Comparison of ENCODE assay signal across 8 cellular contexts in genomic region chr1:166570954-166571353, GRCh38.
"Had no signal": no experiment of that assay in that cellular context is flagged by ENCODE, and none has a peak within 500 bp of the region (broad histone marks: within the 10 kb centered on the region; RNA-seq: fewer than 3 reads in every experiment).

No MANE protein-coding gene starts in this region.

- FAIRE-seq: G401.6, GM12878, GM12891, GM12892, GM18507, GM19239 had no signal

- DNase-seq: GDM1, GF-D8 had no signal

- ATAC-seq: GM12878 had no signal

- H3K4me3 ChIP-seq: GM12878 had no signal
